ENCODE assay signal across 16 cellular contexts in genomic region chr3:60657972-60658371, GRCh38.
DNase-seq lines count a peak whose midpoint lies in the region; ATAC-seq and TF ChIP-seq lines count a peak whose summit lies in the region.
"Had no signal": no experiment of that assay in that cellular context is flagged by ENCODE, and none has a peak within 500 bp of the region (broad histone marks: within the 10 kb centered on the region; RNA-seq: fewer than 3 reads in every experiment).

No MANE protein-coding gene starts in this region.

- H3K27me3 ChIP-seq in OCI-LY3 (ENCODE audit: low read depth, low read length) = peaks cover 32% of the 10 kb centered on the region

- H3K27ac ChIP-seq in OCI-LY3 (ENCODE audit: low read length) = peak overlapping the region; percentile 40

- TF ChIP-seq CTCF in OCI-LY3 (IDR thresholded peaks at IDR 0.05; ENCODE audit: low read depth, low read length) = no peak

- H3K4me1 ChIP-seq in OCI-LY3 (ENCODE audit: low read length) = peaks cover 17% of the 10 kb centered on the region

- no peak overlapping the region for H3K9ac ChIP-seq in OCI-LY3 (ENCODE audit: low read length)

- peak overlapping the region; percentile 62 for H3K4me2 ChIP-seq in OCI-LY3 (ENCODE audit: low read length)

- no peak overlapping the region for H2AFZ ChIP-seq in OCI-LY3 (ENCODE audit: low read depth, low read length)

- peaks cover 9% of the 10 kb centered on the region for H3K36me3 ChIP-seq in OCI-LY3 (replicated peaks; ENCODE audit: low read depth, low read length)

- no peaks in the 10 kb centered on the region for H3K79me2 ChIP-seq in OCI-LY3 (ENCODE audit: low read length)

- no peak for DNase-seq in NCI-H69 (lab: John Stamatoyannopoulos, UW)
- DNase-seq in activated naive CD4-positive, alpha-beta T cell (lab: John Stamatoyannopoulos, UW) = no peak
- no peak for DNase-seq in middle frontal gyrus (ENCODE audit: extremely low spot score, low spot score)
- no peak for DNase-seq in NOMO-1 (lab: John Stamatoyannopoulos, UW; ENCODE audit: unreplicated experiment in 2 of 2)
- DNase-seq: activated CD4-positive, alpha-beta memory T cell treated with anti-CD3 and anti-CD28 coated beads, Interleukin-2, amount 10 ng/mL, durations not matched to agents 7 days and 5 days; activated gamma-delta T cell; CD4-positive, CD25-positive, alpha-beta regulatory T cell; GF-D8; NCI-H2029; occipital lobe; T-helper 17 cell had no signal

- H4K20me1 ChIP-seq in OCI-LY3 (ENCODE audit: insufficient read depth, low read length) = peaks cover 24% of the 10 kb centered on the region; the same call in 1 of the 2 replicates

- ATAC-seq in GM18870 (IDR thresholded peaks at IDR 0.05; ENCODE audit: unreplicated experiment) (peak; percentile 97), GM21576 (IDR thresholded peaks at IDR 0.05; ENCODE audit: unreplicated experiment) (peak; percentile 93), HG03066 (IDR thresholded peaks at IDR 0.05; ENCODE audit: low read depth, unreplicated experiment) (peak; percentile 87)
- ATAC-seq: Panc1, T-helper 17 cell had no signal

- peaks cover 20% of the 10 kb centered on the region; the same call in 1 of the 2 replicates for H3K9me3 ChIP-seq in OCI-LY3 (ENCODE audit: insufficient read depth, low read length)

- 0 out of 2 replicates have a peak overlapping the region, but pooled peaks have one; percentile 33 for H3K4me3 ChIP-seq in OCI-LY3 (ENCODE audit: low read length)
